In the genomic region with DNA sequence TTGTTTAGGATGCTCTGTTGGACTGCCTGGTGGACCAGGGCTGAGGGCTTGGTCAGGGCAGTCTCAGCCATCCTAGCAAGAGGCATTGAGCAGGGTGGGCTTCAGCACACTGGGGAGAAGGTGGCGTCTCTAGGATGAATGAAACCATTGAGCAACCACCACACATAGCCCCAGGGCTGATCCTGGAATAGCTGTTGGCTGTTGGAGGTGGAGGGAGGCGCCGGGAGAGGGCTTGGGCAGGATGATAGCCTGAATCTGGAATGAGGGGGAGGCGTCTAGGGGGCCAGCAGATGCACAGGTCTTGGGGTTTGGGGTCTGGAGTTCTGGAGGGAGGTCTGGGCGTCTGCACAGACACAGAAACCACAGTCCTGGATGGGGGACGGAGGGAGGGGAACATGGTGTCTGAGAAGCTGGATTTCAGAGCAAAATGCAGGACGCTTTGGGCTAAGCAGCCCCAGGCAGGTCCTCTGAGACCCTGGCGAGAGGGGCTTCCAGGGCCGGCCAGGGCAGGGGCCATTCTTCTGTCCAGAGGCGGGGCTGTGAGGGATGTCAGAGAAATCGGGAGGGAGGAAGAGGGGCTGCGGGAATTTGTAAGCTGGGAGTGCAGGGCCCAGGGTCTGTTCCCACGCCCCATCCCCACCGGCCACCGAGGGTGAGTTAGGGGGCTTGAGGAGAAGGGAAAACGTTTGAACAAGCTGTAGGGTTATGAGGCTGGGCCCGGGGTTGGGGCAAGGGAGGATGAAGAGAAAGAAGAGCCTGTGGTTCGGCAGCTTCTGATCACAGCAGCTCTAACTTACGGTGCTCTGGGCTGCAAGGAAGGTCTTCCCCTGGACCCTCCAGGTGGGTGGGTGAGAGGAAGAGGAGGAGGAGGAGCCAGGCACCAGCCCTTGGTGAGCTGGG, we compare ENCODE assay signal across 1 cellular context.
TF ChIP-seq lines count a peak whose summit lies in the region.

No MANE protein-coding gene starts in this region.

TF ChIP-seq in endothelial cell of umbilical vein, 7 proteins besides CTCF, POLR2A, EP300 and RAD21:
- TF ChIP-seq EZH2 (IDR thresholded peaks at IDR 0.05; ENCODE audit: borderline replicate concordance, low read depth, low read length, severe bottlenecking) (no peak), GATA2 (IDR thresholded peaks at IDR 0.05; ENCODE audit: insufficient read depth, insufficient read length, low read depth, low read length) (no peak), POLR2AphosphoS5 (IDR thresholded peaks at IDR 0.05; ENCODE audit: insufficient read depth, low read depth, low read length) (no peak), JUN (IDR thresholded peaks at IDR 0.05; ENCODE audit: borderline replicate concordance, insufficient read depth, insufficient read length, low read depth) (no peak), FOS (IDR thresholded peaks at IDR 0.05; ENCODE audit: borderline replicate concordance, insufficient read depth, low read length) (no peak), MYC (IDR thresholded peaks at IDR 0.05; ENCODE audit: low read depth, low read length) (no peak)
- TF ChIP-seq, protein P1, sequence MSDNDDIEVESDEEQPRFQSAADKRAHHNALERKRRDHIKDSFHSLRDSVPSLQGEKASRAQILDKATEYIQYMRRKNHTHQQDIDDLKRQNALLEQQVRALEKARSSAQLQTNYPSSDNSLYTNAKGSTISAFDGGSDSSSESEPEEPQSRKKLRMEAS (IDR thresholded peaks at IDR 0.05; ENCODE audit: insufficient read depth, insufficient read length): no peak
